8 cellular contexts compared by ENCODE assay signal in genomic region chr6:27471365-27472115, GRCh38. TPM values are rescaled to one million over a fixed set of nuclear protein-coding genes. Genes with fewer than 3 reads are reported as not detected.
DNase-seq lines count a peak whose midpoint lies in the region; ATAC-seq and TF ChIP-seq lines count a peak whose summit lies in the region.

No MANE protein-coding gene starts in this region.

- H3K56ac ChIP-seq in mesendoderm (ENCODE audit: low read length) = peak overlapping the region; percentile 81

- no CpG with 5 or more reads among the region's 6 CpGs for WGBS in mesendoderm (ENCODE audit: extremely low coverage, insufficient coverage, low lambda C conversion rate)

- H3K9ac ChIP-seq in mesendoderm (ENCODE audit: low read length) = peak overlapping the region; percentile 63

- no peak overlapping the region for H4K5ac ChIP-seq in mesendoderm (ENCODE audit: low read length)

- DNase-seq in HAP-1 (ENCODE audit: low spot score in 2 of 2) (peak in 1 of 2 experiments; percentile 11), ascending aorta (ENCODE audit: low spot score in 2 of 2) (no peak), mesendoderm (no peak), NCI-H774 (lab: John Stamatoyannopoulos, UW) (no peak)
- DNase-seq in stimulated activated CD4-positive, alpha-beta T cell treated with anti-CD3 and anti-CD28 coated beads, Interleukin-4, amount 100 ng/mL, for 24 hours = no peak

- H3K9me3 ChIP-seq in HAP-1 (no peaks in the 10 kb centered on the region), ascending aorta (no peaks in the 10 kb centered on the region)

- H3K4ac ChIP-seq in mesendoderm (ENCODE audit: low read depth, low read length) = no peak overlapping the region

- no peak overlapping the region for H4K8ac ChIP-seq in mesendoderm (ENCODE audit: low read depth, low read length)

- H3K4me2 ChIP-seq in mesendoderm (ENCODE audit: low read length) = peak overlapping the region; percentile 59

- H3K4me1 ChIP-seq in HAP-1 (peaks cover 5% of the 10 kb centered on the region), ascending aorta (peaks cover 0 to 8% of the 10 kb centered on the region in 2 donors), mesendoderm (ENCODE audit: control insufficient read depth, low read depth, low read length) (no peaks in the 10 kb centered on the region)

- H3K23ac ChIP-seq in mesendoderm (ENCODE audit: low read length) = no peak overlapping the region

- H3K4me3 ChIP-seq in HAP-1 = peak overlapping the region; percentile 66
- H3K4me3 ChIP-seq in ascending aorta = peak overlapping the region; percentile 65 to 89
- no peak overlapping the region for H3K4me3 ChIP-seq in mesendoderm (ENCODE audit: low read length)

- peaks cover 2% of the 10 kb centered on the region for H3K79me1 ChIP-seq in mesendoderm (ENCODE audit: low read length)

- in situ Hi-C loops in HAP-1 (cut with MboI; ENCODE audit: low sequenced_read_pairs) = loop anchor here (10.0 kb wide), 1 partner anchor 137 kb away; no protein-coding TSS in a partner anchor

- TF ChIP-seq CTCF in 22Rv1 (IDR thresholded peaks at IDR 0.05) (no peak), ascending aorta (IDR thresholded peaks at IDR 0.05) (no peak)

- no peaks in the 10 kb centered on the region for H3K79me2 ChIP-seq in mesendoderm (ENCODE audit: control insufficient read depth, insufficient read depth, low read length)

- ATAC-seq in GM18870 (IDR thresholded peaks at IDR 0.05; ENCODE audit: unreplicated experiment) = no peak
- ATAC-seq in HG02840 (IDR thresholded peaks at IDR 0.05; ENCODE audit: low FRiP score, unreplicated experiment) = no peak

- no peak overlapping the region for H3K18ac ChIP-seq in mesendoderm (ENCODE audit: low read length)

- H2AK5ac ChIP-seq in mesendoderm (ENCODE audit: low read length) = no peak overlapping the region

- no peak overlapping the region for H2BK5ac ChIP-seq in mesendoderm (ENCODE audit: low read length)

- no peaks in the 10 kb centered on the region for H3K27me3 ChIP-seq in HAP-1 (ENCODE audit: low read depth)
- no peaks in the 10 kb centered on the region for H3K27me3 ChIP-seq in ascending aorta
- no peaks in the 10 kb centered on the region for H3K27me3 ChIP-seq in mesendoderm (ENCODE audit: insufficient read depth, low read length, poor library complexity)

- H3K27ac ChIP-seq in 22Rv1 (peak overlapping the region; percentile 96), ascending aorta (peak overlapping the region in 1 of 2 donors; percentile 86), mesendoderm (ENCODE audit: low read depth, low read length) (no peak overlapping the region)

- H2BK15ac ChIP-seq in mesendoderm (replicated peaks; ENCODE audit: low read depth) = no peak overlapping the region

- intact Hi-C loops in ascending aorta (cut with DNase I) = loop anchor here (2.0 to 10.0 kb wide), 6 partner anchors 84 to 1299 kb away; partner anchors contain the start of genes ABT1 and ZNF391

- H2BK120ac ChIP-seq in mesendoderm (ENCODE audit: low read depth, low read length) = no peak overlapping the region

- H3K36me3 ChIP-seq in HAP-1 (replicated peaks) (peaks cover 17% of the 10 kb centered on the region), ascending aorta (peaks cover 13 to 22% of the 10 kb centered on the region in 2 donors), mesendoderm (ENCODE audit: control insufficient read depth, insufficient read depth, low read length) (no peaks in the 10 kb centered on the region)

RNA-seq across cellular contexts. Expression of gene ZNF184, which starts 1.4 kb away (rescaled TPM):
- total RNA-seq in ascending aorta = 2.1 TPM
- 10.0 TPM for polyA plus RNA-seq in mesendoderm (2013, experiment 1 of 2)
- 10.3 TPM for polyA plus RNA-seq in mesendoderm (2013, experiment 2 of 2)
